ENCODE assay signal across 15 cellular contexts in the genomic region with DNA sequence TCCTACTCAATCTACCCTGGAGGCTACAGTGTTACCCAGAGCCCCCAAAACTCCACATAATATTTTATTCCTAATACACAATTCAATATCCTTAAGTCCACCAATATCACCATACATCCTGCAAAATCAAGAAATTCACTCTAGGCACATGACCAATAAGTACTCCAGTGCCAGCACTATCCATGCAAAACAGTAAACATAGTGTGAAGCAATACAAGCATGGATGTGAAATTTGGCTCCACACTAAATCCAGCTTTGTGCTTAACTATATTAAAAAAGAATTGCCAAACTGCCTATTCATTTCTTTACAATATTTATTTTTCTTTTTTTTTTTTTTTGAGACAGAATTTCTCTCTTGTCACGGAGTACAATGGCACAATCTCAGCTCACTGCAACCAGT. TPM values are rescaled to one million over a fixed set of nuclear protein-coding genes. Genes with fewer than 3 reads are reported as not detected.
DNase-seq lines count a peak whose midpoint lies in the region; ATAC-seq and TF ChIP-seq lines count a peak whose summit lies in the region.
"Had no signal": no experiment of that assay in that cellular context is flagged by ENCODE, and none has a peak within 500 bp of the region (broad histone marks: within the 10 kb centered on the region; RNA-seq: fewer than 3 reads in every experiment).

No MANE protein-coding gene starts in this region.

- H3K4me3 ChIP-seq in ovary, result no peak overlapping the region
- H3K4me3 ChIP-seq: BLaER1 had no signal

- H3K27me3 Mint-ChIP-seq in activated naive CD8-positive, alpha-beta T cell, result no peaks in the 10 kb centered on the region
- no peaks in the 10 kb centered on the region for H3K27me3 Mint-ChIP-seq in activated naive CD8-positive, alpha-beta T cell treated with anti-CD3 and anti-CD28 coated beads for 36 hours
- H3K27me3 Mint-ChIP-seq in activated B cell treated with CpG ODN at 0.5 μM for 24 hours (no peaks in the 10 kb centered on the region), type B pancreatic cell (no peaks in the 10 kb centered on the region), mesothelial cell of epicardium (ENCODE audit: low read depth) (peaks cover 3% of the 10 kb centered on the region)

- H3K36me3 ChIP-seq in ovary, result no peaks in the 10 kb centered on the region

- CTCF ChIA-PET in activated B cell treated with CpG ODN at 0.5 μM for 24 hours (lab: Charles Lee), result no interaction called here

- H3K36me3 Mint-ChIP-seq in activated naive CD8-positive, alpha-beta T cell, result peaks cover 5% of the 10 kb centered on the region
- H3K36me3 Mint-ChIP-seq in activated naive CD8-positive, alpha-beta T cell treated with anti-CD3 and anti-CD28 coated beads for 36 hours, result peaks cover 34% of the 10 kb centered on the region
- H3K36me3 Mint-ChIP-seq in activated B cell treated with CpG ODN at 0.5 μM for 24 hours (ENCODE audit: low read depth) (peaks cover 7% of the 10 kb centered on the region), type B pancreatic cell (no peaks in the 10 kb centered on the region), mesothelial cell of epicardium (no peaks in the 10 kb centered on the region)
- H3K36me3 Mint-ChIP-seq: IgD-negative memory B cell had no signal

- no peaks in the 10 kb centered on the region for H3K27me3 ChIP-seq in ovary
- H3K27me3 ChIP-seq: BLaER1 had no signal

- peaks cover 45% of the 10 kb centered on the region for H3K4me1 Mint-ChIP-seq in activated naive CD8-positive, alpha-beta T cell (ENCODE audit: low read depth)
- H3K4me1 Mint-ChIP-seq in activated naive CD8-positive, alpha-beta T cell treated with anti-CD3 and anti-CD28 coated beads for 36 hours, result peaks cover 41% of the 10 kb centered on the region
- H3K4me1 Mint-ChIP-seq in activated B cell treated with CpG ODN at 0.5 μM for 24 hours (peaks cover 35% of the 10 kb centered on the region), type B pancreatic cell (ENCODE audit: unreplicated experiment) (peaks cover 16% of the 10 kb centered on the region), mesothelial cell of epicardium (peaks cover 17% of the 10 kb centered on the region)

- no peaks in the 10 kb centered on the region for H3K9me3 ChIP-seq in ovary

- DNase-seq in activated naive CD8-positive, alpha-beta T cell treated with anti-CD3 and anti-CD28 coated beads for 36 hours, result no peak
- DNase-seq in activated B cell treated with CpG ODN at 0.5 μM for 24 hours (no peak), fibroblast of peridontal ligament (ENCODE audit: extremely low read depth) (peak; percentile 37), type B pancreatic cell (ENCODE audit: extremely low spot score, unreplicated experiment) (no peak), T-helper 2 cell (no peak), mesothelial cell of epicardium (ENCODE audit: low spot score in 2 of 2, unreplicated experiment in 2 of 2) (no peak), ovary (no peak)
- DNase-seq: DMS79 treated with DMSO at 0.1 percent for 48 hours, EL, GOT3, H9 had no signal

- no peak overlapping the region for H3K27ac ChIP-seq in ovary
- H3K27ac ChIP-seq: 22Rv1, BLaER1 had no signal

- TF ChIP-seq EP300 in ovary (IDR thresholded peaks at IDR 0.05), result no peak

- peaks cover 10% of the 10 kb centered on the region for H3K4me1 ChIP-seq in ovary (ENCODE audit: insufficient read depth)

- intact Hi-C loops in activated B cell treated with CpG ODN at 0.5 μM for 24 hours (cut with micrococcal nuclease), result no loop called here
- intact Hi-C loops in ovary (cut with DNase I), result no loop called here

- no peak for ATAC-seq in activated B cell treated with CpG ODN at 0.5 μM for 24 hours (ENCODE audit: low read depth)

- TF ChIP-seq POLR2A in ovary (IDR thresholded peaks at IDR 0.05), result no peak

- H3K4me3 Mint-ChIP-seq in activated naive CD8-positive, alpha-beta T cell, result peak overlapping the region; percentile 33
- H3K4me3 Mint-ChIP-seq in activated naive CD8-positive, alpha-beta T cell treated with anti-CD3 and anti-CD28 coated beads for 36 hours, result no peak overlapping the region
- H3K4me3 Mint-ChIP-seq in activated B cell treated with CpG ODN at 0.5 μM for 24 hours (peak overlapping the region; percentile 11), type B pancreatic cell (peak overlapping the region; percentile 59), mesothelial cell of epicardium (no peak overlapping the region)
- H3K4me3 Mint-ChIP-seq: H9 had no signal

- no peak overlapping the region for H3K27ac Mint-ChIP-seq in activated naive CD8-positive, alpha-beta T cell
- no peak overlapping the region for H3K27ac Mint-ChIP-seq in activated naive CD8-positive, alpha-beta T cell treated with anti-CD3 and anti-CD28 coated beads for 36 hours
- H3K27ac Mint-ChIP-seq in activated B cell treated with CpG ODN at 0.5 μM for 24 hours, result no peak overlapping the region
- no peak overlapping the region for H3K27ac Mint-ChIP-seq in type B pancreatic cell
- H3K27ac Mint-ChIP-seq in mesothelial cell of epicardium, result no peak overlapping the region
- H3K27ac Mint-ChIP-seq: H9, IgD-negative memory B cell had no signal

- TF ChIP-seq CTCF in activated B cell treated with CpG ODN at 0.5 μM for 24 hours (IDR thresholded peaks at IDR 0.05), result no peak
- TF ChIP-seq CTCF in type B pancreatic cell (conservative IDR thresholded peaks at IDR 0.05), result no peak
- no peak for TF ChIP-seq CTCF in mesothelial cell of epicardium (IDR thresholded peaks at IDR 0.05; ENCODE audit: unreplicated experiment)
- TF ChIP-seq CTCF in ovary (IDR thresholded peaks at IDR 0.05), result no peak

- WGBS in ovary, 3 donors, result 74 to 84% (median 83%) methylated on average over 1 of the region's 1 CpG

- no peaks in the 10 kb centered on the region for H3K9me3 Mint-ChIP-seq in activated naive CD8-positive, alpha-beta T cell (ENCODE audit: low read depth)
- H3K9me3 Mint-ChIP-seq in activated naive CD8-positive, alpha-beta T cell treated with anti-CD3 and anti-CD28 coated beads for 36 hours, result peaks cover 2% of the 10 kb centered on the region
- H3K9me3 Mint-ChIP-seq in activated B cell treated with CpG ODN at 0.5 μM for 24 hours, result no peaks in the 10 kb centered on the region
- H3K9me3 Mint-ChIP-seq in type B pancreatic cell, result no peaks in the 10 kb centered on the region
- H3K9me3 Mint-ChIP-seq in mesothelial cell of epicardium, result no peaks in the 10 kb centered on the region
- H3K9me3 Mint-ChIP-seq: IgD-negative memory B cell had no signal

- POLR2A ChIA-PET in activated B cell treated with CpG ODN at 0.5 μM for 24 hours (lab: Charles Lee), result no interaction called here

RNA-seq across cellular contexts. Expression of a gene that starts 3.0 kb away (rescaled TPM):
- 10 to 100 TPM; 78.3 to 83.3 TPM for total RNA-seq in activated naive CD8-positive, alpha-beta T cell treated with anti-CD3 and anti-CD28 coated beads for 36 hours
- 59.9 and 66.5 TPM in 2 replicates for total RNA-seq in activated B cell treated with CpG ODN at 0.5 μM for 24 hours
- total RNA-seq in type B pancreatic cell (ENCODE audit: low replicate concordance), result 65.7 and 79.9 TPM in 2 replicates
- total RNA-seq in mesothelial cell of epicardium, result 58.2 to 58.7 TPM (median 58.4 TPM) in 3 replicates
- total RNA-seq in ovary, result 10 to 100 TPM; 38.7 to 71.3 (median 64.1) TPM
- 100 to 1,000 TPM in 1 of 2 donors, 10 to 100 TPM in 1; 62.1 to 108 TPM for polyA plus RNA-seq in ovary

RNA-seq across cellular contexts. Expression of a gene that starts 36.5 kb away (rescaled TPM):
- total RNA-seq in activated naive CD8-positive, alpha-beta T cell treated with anti-CD3 and anti-CD28 coated beads for 36 hours, result 10 to 100 TPM; 25.2 to 27.6 TPM
- total RNA-seq in activated B cell treated with CpG ODN at 0.5 μM for 24 hours (34.7 and 35.7 TPM in 2 replicates), type B pancreatic cell (ENCODE audit: low replicate concordance) (18.2 and 23.4 TPM in 2 replicates), mesothelial cell of epicardium (22.9 to 27.1 TPM (median 23.7 TPM) in 3 replicates), ovary (10 to 100 TPM in 5 of 7 donors, 1 to 10 TPM in 2; 8.3 to 21.4 (median 16.5) TPM)
- 10 to 100 TPM in 1 of 2 donors, 1 to 10 TPM in 1; 6.5 to 16.6 TPM for polyA plus RNA-seq in ovary

RNA-seq across cellular contexts. Expression of a gene that starts 39.2 kb away (rescaled TPM):
- not detected for total RNA-seq in activated naive CD8-positive, alpha-beta T cell treated with anti-CD3 and anti-CD28 coated beads for 36 hours
- total RNA-seq in activated B cell treated with CpG ODN at 0.5 μM for 24 hours, result not detected in 2 replicates
- total RNA-seq in type B pancreatic cell (ENCODE audit: low replicate concordance), result 11.6 and 40.8 TPM in 2 replicates
- total RNA-seq in mesothelial cell of epicardium, result 12.5 to 15.7 TPM (median 14.9 TPM) in 3 replicates
- 10 to 100 TPM; 13.0 to 37.6 (median 17.8) TPM for total RNA-seq in ovary
- 10 to 100 TPM; 16.4 to 22.4 TPM for polyA plus RNA-seq in ovary
- polyA plus RNA-seq: IgD-negative memory B cell had no signal

RNA-seq across cellular contexts. Expression of a gene that starts 43.2 kb away (rescaled TPM):
- total RNA-seq in activated naive CD8-positive, alpha-beta T cell treated with anti-CD3 and anti-CD28 coated beads for 36 hours, result 10 to 100 TPM; 29.2 to 29.4 TPM
- total RNA-seq in activated B cell treated with CpG ODN at 0.5 μM for 24 hours, result 140 and 145 TPM in 2 replicates
- total RNA-seq in type B pancreatic cell (ENCODE audit: low replicate concordance), result 6.0 and 18.3 TPM in 2 replicates
- 8.9 to 11.1 TPM (median 9.2 TPM) in 3 replicates for total RNA-seq in mesothelial cell of epicardium
- total RNA-seq in ovary, result 10 to 100 TPM in 3 of 7 donors, 1 to 10 TPM in 4; 5.4 to 86.6 (median 7.2) TPM
- 1 to 10 TPM; 1.4 to 3.6 TPM for polyA plus RNA-seq in ovary

Comparison
In these comparisons a context has a peak if more than half of its experiments do, and no peak if none do; other contexts are left out.
1. H3K4me3 Mint-ChIP-seq: peak in activated naive CD8-positive, alpha-beta T cell (single experiment), activated B cell treated with CpG ODN at 0.5 μM for 24 hours (single experiment) and type B pancreatic cell (single experiment); none in activated naive CD8-positive, alpha-beta T cell treated with anti-CD3 and anti-CD28 coated beads for 36 hours (single experiment) and mesothelial cell of epicardium (single experiment).
2. RNA of a gene that starts 39.2 kb away (total RNA-seq): 11.6 to 40.8 TPM in type B pancreatic cell, 13.0 to 37.6 TPM in ovary and 12.5 to 15.7 TPM in mesothelial cell of epicardium; not detected in activated B cell treated with CpG ODN at 0.5 μM for 24 hours and not detected in activated naive CD8-positive, alpha-beta T cell treated with anti-CD3 and anti-CD28 coated beads for 36 hours; every median in the first group is over 10 times any median in the second.